ENCODE assay signal across 30 cellular contexts in genomic region chr5:80300125-80300524, GRCh38. TPM values are rescaled to one million over a fixed set of nuclear protein-coding genes. Genes with fewer than 3 reads are reported as not detected.
"Had no signal": no experiment of that assay in that cellular context is flagged by ENCODE, and none has a peak within 500 bp of the region (broad histone marks: within the 10 kb centered on the region; RNA-seq: fewer than 3 reads in every experiment).

No MANE protein-coding gene starts in this region.

- H3K27ac ChIP-seq: coronary artery, dorsolateral prefrontal cortex, esophagus squamous epithelium, gastrocnemius medialis, heart right ventricle, left lung, lower lobe of right lung had no signal

- H3K36me3 ChIP-seq: esophagus squamous epithelium, gastrocnemius medialis, heart right ventricle, left lung, lower lobe of right lung had no signal

- H3K4me3 ChIP-seq: coronary artery, dorsolateral prefrontal cortex, esophagus squamous epithelium, gastrocnemius medialis, heart right ventricle, left lung, lower lobe of right lung, mucosa of descending colon had no signal

- DNase-seq: dermis blood vessel endothelial cell; dorsolateral prefrontal cortex; effector CD4-positive, alpha-beta T cell; effector memory CD4-positive, alpha-beta T cell; esophagus squamous epithelium; foreskin fibroblast; foreskin melanocyte; gastrocnemius medialis; glutamatergic neuron; head of caudate nucleus; heart right ventricle; hippocampal formation; left cardiac atrium; left lung; left ventricle myocardium superior; lower lobe of right lung; mesenchymal stem cell; midbrain; mucosa of descending colon had no signal

- H3K9me3 ChIP-seq: esophagus squamous epithelium, gastrocnemius medialis, heart right ventricle, left lung, lower lobe of right lung, mucosa of descending colon had no signal

- H3K27me3 ChIP-seq: dorsolateral prefrontal cortex, esophagus squamous epithelium, gastrocnemius medialis, heart right ventricle, left lung had no signal

- ATAC-seq: gastrocnemius medialis, heart right ventricle, left cardiac atrium, left lung, left ventricle myocardium superior, mucosa of descending colon had no signal

- H3K4me1 ChIP-seq: esophagus squamous epithelium, gastrocnemius medialis, heart right ventricle, left lung, lower lobe of right lung had no signal

RNA-seq across cellular contexts. Expression of gene SPZ1, which starts 19.7 kb away (rescaled TPM):
- total RNA-seq: cerebellum, dermis blood vessel endothelial cell, dorsolateral prefrontal cortex, endothelial cell of umbilical vein, epithelial cell of proximal tubule, esophagus squamous epithelium, gastrocnemius medialis, glomerular endothelial cell, heart right ventricle, kidney epithelial cell, left cardiac atrium, left lung, left ventricle myocardium superior, lower leg skin, lower lobe of right lung, lung microvascular endothelial cell, mucosa of descending colon, myocyte had no signal
- polyA plus RNA-seq: endothelial cell of umbilical vein, esophagus, heart right ventricle, keratinocyte had no signal
